In genomic region chr16:68083861-68084503, GRCh38 we compare ENCODE assay signal across 8 cellular contexts. TPM values are rescaled to one million over a fixed set of nuclear protein-coding genes. Genes with fewer than 3 reads are reported as not detected.
DNase-seq lines count a peak whose midpoint lies in the region; ATAC-seq lines count a peak whose summit lies in the region.

No MANE protein-coding gene starts in this region.

- peak overlapping the region; percentile 81 for H3K4me3 Mint-ChIP-seq in stimulated activated naive CD8-positive, alpha-beta T cell treated with anti-CD3 and anti-CD28 coated beads, Interleukin-15, Interleukin-2, amounts not matched to agents 100 ng/mL and 50 ng/mL, for 24 hours
- peak overlapping the region; percentile 84 to 100 (median 91) for H3K4me3 Mint-ChIP-seq in immature natural killer cell

- ATAC-seq in stimulated activated naive CD8-positive, alpha-beta T cell treated with anti-CD3 and anti-CD28 coated beads, Interleukin-15, Interleukin-2, amounts not matched to agents 100 U/mL and 50 U/mL, for 24 hours: no peak

- H3K9ac ChIP-seq in adipocyte (ENCODE audit: low read length): peak overlapping the region; percentile 84
- peak overlapping the region; percentile 48 to 96 (median 85) for H3K9ac ChIP-seq in subcutaneous abdominal adipose tissue (ENCODE audit: low read length in 5 of 5)

- H3K4me3 ChIP-seq in adipocyte (ENCODE audit: low read length): peak overlapping the region; percentile 76
- H3K4me3 ChIP-seq in subcutaneous abdominal adipose tissue (ENCODE audit: low read depth in 1 of 5, low read length in 5 of 5): peak overlapping the region; percentile 70 to 88 (median 74)

- H3K4me1 Mint-ChIP-seq in stimulated activated naive CD8-positive, alpha-beta T cell treated with anti-CD3 and anti-CD28 coated beads, Interleukin-15, Interleukin-2, amounts not matched to agents 100 ng/mL and 50 ng/mL, for 24 hours (ENCODE audit: low read depth): peaks cover 70% of the 10 kb centered on the region
- peaks cover 73 to 85% of the 10 kb centered on the region in 2 donors for H3K4me1 Mint-ChIP-seq in immature natural killer cell

- peaks cover 16% of the 10 kb centered on the region for H3K36me3 Mint-ChIP-seq in stimulated activated naive CD8-positive, alpha-beta T cell treated with anti-CD3 and anti-CD28 coated beads, Interleukin-15, Interleukin-2, amounts not matched to agents 100 ng/mL and 50 ng/mL, for 24 hours (ENCODE audit: low read depth)
- peaks cover 0 to 5% (median 0%) of the 10 kb centered on the region in 3 donors for H3K36me3 Mint-ChIP-seq in immature natural killer cell

- no peaks in the 10 kb centered on the region for H3K36me3 ChIP-seq in adipocyte (ENCODE audit: control insufficient read depth, insufficient read depth, low read length, severe bottlenecking)
- H3K36me3 ChIP-seq in subcutaneous abdominal adipose tissue (ENCODE audit: control insufficient read depth in 5 of 5, insufficient read depth in 5 of 5, low read length in 5 of 5): no peaks in the 10 kb centered on the region

- H3K9me3 Mint-ChIP-seq in stimulated activated naive CD8-positive, alpha-beta T cell treated with anti-CD3 and anti-CD28 coated beads, Interleukin-15, Interleukin-2, amounts not matched to agents 100 ng/mL and 50 ng/mL, for 24 hours: no peaks in the 10 kb centered on the region
- peaks cover 0 to 2% (median 0%) of the 10 kb centered on the region in 6 donors for H3K9me3 Mint-ChIP-seq in immature natural killer cell

- H3K4me1 ChIP-seq in adipocyte (ENCODE audit: control insufficient read depth, insufficient read depth, low read length) (peaks cover 62% of the 10 kb centered on the region), subcutaneous abdominal adipose tissue (ENCODE audit: control insufficient read depth in 5 of 5, insufficient read depth in 5 of 5, low read length in 5 of 5) (peaks cover 18 to 75% (median 74%) of the 10 kb centered on the region in 5 donors)

- H3K27me3 ChIP-seq in adipocyte (replicated peaks; ENCODE audit: control insufficient read depth, insufficient read depth, low read length): no peaks in the 10 kb centered on the region
- H3K27me3 ChIP-seq in subcutaneous abdominal adipose tissue (ENCODE audit: control insufficient read depth in 5 of 5, insufficient read depth in 4 of 5, low read length in 5 of 5): no peaks in the 10 kb centered on the region

- no peaks in the 10 kb centered on the region for H3K27me3 Mint-ChIP-seq in stimulated activated naive CD8-positive, alpha-beta T cell treated with anti-CD3 and anti-CD28 coated beads, Interleukin-15, Interleukin-2, amounts not matched to agents 100 ng/mL and 50 ng/mL, for 24 hours
- peaks cover 2 to 16% (median 3%) of the 10 kb centered on the region in 3 donors for H3K27me3 Mint-ChIP-seq in immature natural killer cell (ENCODE audit: low read depth in 3 of 3)

- no peaks in the 10 kb centered on the region for H3K9me3 ChIP-seq in adipocyte (ENCODE audit: control insufficient read depth, low read length)
- H3K9me3 ChIP-seq in subcutaneous abdominal adipose tissue (ENCODE audit: control insufficient read depth in 5 of 5, low read length in 5 of 5): no peaks in the 10 kb centered on the region

- peak overlapping the region; percentile 97 for H3K27ac ChIP-seq in subcutaneous abdominal adipose tissue (ENCODE audit: low read depth, low read length)

- peak overlapping the region; percentile 85 for H3K27ac Mint-ChIP-seq in stimulated activated naive CD8-positive, alpha-beta T cell treated with anti-CD3 and anti-CD28 coated beads, Interleukin-15, Interleukin-2, amounts not matched to agents 100 ng/mL and 50 ng/mL, for 24 hours
- H3K27ac Mint-ChIP-seq in immature natural killer cell: peak overlapping the region; percentile 87 to 96 (median 94)

- no peak for DNase-seq in stimulated activated naive CD8-positive, alpha-beta T cell treated with anti-CD3 and anti-CD28 coated beads, Interleukin-15, Interleukin-2, amounts not matched to agents 100 U/mL and 50 U/mL, for 24 hours
- DNase-seq in adipocyte (ENCODE audit: low read depth) (peak; percentile 44), immature natural killer cell (no peak), NCI-H1694 (lab: John Stamatoyannopoulos, UW) (no peak), KG1 (lab: John Stamatoyannopoulos, UW) (no peak), NOMO-1 treated with DMSO at 0.1 percent for 48 hours (lab: John Stamatoyannopoulos, UW; ENCODE audit: unreplicated experiment) (no peak)

RNA-seq across cellular contexts. Expression of gene NFATC3, which starts 1.2 kb away (rescaled TPM):
- polyA plus RNA-seq in immature natural killer cell: 100 to 1,000 TPM in 2 of 3 donors, 10 to 100 TPM in 1; 66.5 to 160 (median 119) TPM
